ENCODE assay signal across 19 cellular contexts in the genomic region with DNA sequence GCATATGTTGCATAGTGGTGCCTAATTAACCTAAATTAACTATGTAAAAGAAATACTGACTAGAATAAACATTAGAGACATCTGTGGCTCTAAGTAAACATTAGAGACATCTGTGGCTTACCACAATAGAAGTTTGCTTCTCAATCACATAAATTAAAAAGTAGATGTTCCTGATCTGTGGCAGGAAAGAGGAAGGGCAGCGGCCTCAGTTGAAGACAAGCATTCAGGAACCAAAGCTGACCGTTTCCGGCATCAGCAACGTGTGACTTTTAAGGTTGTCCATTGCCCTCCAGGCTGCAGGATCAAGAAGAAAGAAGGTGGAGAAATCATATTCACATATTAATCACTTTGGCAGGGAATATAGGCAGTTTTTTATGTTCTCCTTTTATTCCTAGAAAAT.
A peak's percentile ranks its signal among the peaks of the same experiment; 100 is the strongest.
DNase-seq lines count a peak whose midpoint lies in the region; ATAC-seq and TF ChIP-seq lines count a peak whose summit lies in the region.
"Had no signal": no experiment of that assay in that cellular context is flagged by ENCODE, and none has a peak within 500 bp of the region (broad histone marks: within the 10 kb centered on the region; RNA-seq: fewer than 3 reads in every experiment).

No MANE protein-coding gene starts in this region.

- no peaks in the 10 kb centered on the region for H4K20me1 ChIP-seq in BLaER1
- no peaks in the 10 kb centered on the region for H4K20me1 ChIP-seq in GM23338 (replicated peaks; ENCODE audit: insufficient read depth)
- no peaks in the 10 kb centered on the region for H4K20me1 ChIP-seq in MM.1S (ENCODE audit: insufficient read depth, low read length)
- H4K20me1 ChIP-seq in SK-N-SH (ENCODE audit: insufficient read depth): no peaks in the 10 kb centered on the region

- TF ChIP-seq EP300 in SK-N-SH (IDR thresholded peaks at IDR 0.05; ENCODE audit: borderline replicate concordance in 1 of 2, low read depth in 1 of 2, low read length in 1 of 2): no peak

- H3K27me3 ChIP-seq in BLaER1: no peaks in the 10 kb centered on the region
- H3K27me3 ChIP-seq in GM23338 (ENCODE audit: insufficient read depth): no peaks in the 10 kb centered on the region
- H3K27me3 ChIP-seq in MM.1S (replicated peaks; ENCODE audit: insufficient read depth, low read length): no peaks in the 10 kb centered on the region
- no peaks in the 10 kb centered on the region for H3K27me3 ChIP-seq in SK-N-SH (ENCODE audit: insufficient read depth)
- H3K27me3 ChIP-seq: SJSA1 had no signal

- DNase-seq in GM23338 (ENCODE audit: low spot score) (no peak), NOMO-1 treated with dmso at 0.1 percent for 144 hours (lab: John Stamatoyannopoulos, UW; ENCODE audit: unreplicated experiment) (peak; percentile 26), fibroblast of villous mesenchyme (ENCODE audit: low read depth) (peak; percentile 17), NCI-H2029 (lab: John Stamatoyannopoulos, UW) (no peak), MM.1S (no peak), SK-N-SH (no peak)
- DNase-seq: Karpas-422, NCI-H1092, NCI-H1436, NCI-H2029 treated with DMSO at 0.1 percent for 48 hours, NCI-H345, NCI-H526 treated with DMSO at 0.1 percent for 48 hours, OCI-M1, SW 1271, T-helper 2 cell had no signal

- WGBS in SK-N-SH (ENCODE audit: low lambda C conversion rate): 57% methylated on average over 4 of the region's 4 CpGs

- no peak overlapping the region for H3K27ac Mint-ChIP-seq in GM23338
- H3K27ac Mint-ChIP-seq: IgD-negative memory B cell had no signal

- no peaks in the 10 kb centered on the region for H3K4me1 Mint-ChIP-seq in GM23338
- H3K4me1 Mint-ChIP-seq: IgD-negative memory B cell had no signal

- TF ChIP-seq CTCF in GM23338 (conservative IDR thresholded peaks at IDR 0.05; ENCODE audit: low read depth in 2 of 2): no peak
- TF ChIP-seq CTCF in fibroblast of villous mesenchyme (IDR thresholded peaks at IDR 0.05; ENCODE audit: insufficient read depth, low read depth, low read length): no peak
- TF ChIP-seq CTCF in MM.1S (IDR thresholded peaks at IDR 0.05; ENCODE audit: low read length): no peak
- TF ChIP-seq CTCF in SK-N-SH (IDR thresholded peaks at IDR 0.05): no peak

- H3K4me1 ChIP-seq in BLaER1 (peaks cover 29% of the 10 kb centered on the region), GM23338 (ENCODE audit: insufficient read depth) (no peaks in the 10 kb centered on the region), MM.1S (ENCODE audit: low read length) (no peaks in the 10 kb centered on the region), SK-N-SH (ENCODE audit: control insufficient read depth in 1 of 2, insufficient read depth in 2 of 2, low read depth in 1 of 2, low read length in 1 of 2) (no peaks in the 10 kb centered on the region)

- no peaks in the 10 kb centered on the region for H3K27me3 Mint-ChIP-seq in GM23338 (ENCODE audit: insufficient read depth, low read depth, poor library complexity)
- H3K27me3 Mint-ChIP-seq: IgD-negative memory B cell had no signal

- H3K9me3 ChIP-seq in BLaER1 (no peaks in the 10 kb centered on the region), MM.1S (replicated peaks; ENCODE audit: insufficient read depth, low read length) (no peaks in the 10 kb centered on the region), SK-N-SH (no peaks in the 10 kb centered on the region)
- H3K9me3 ChIP-seq: SJSA1 had no signal

- POLR2A ChIA-PET in SK-N-SH (lab: Yijun Ruan, JAX): no interaction called here

- H3K4me2 ChIP-seq in BLaER1: peak overlapping the region; percentile 64
- no peak overlapping the region for H3K4me2 ChIP-seq in GM23338
- no peak overlapping the region for H3K4me2 ChIP-seq in MM.1S (ENCODE audit: low read depth, low read length)
- H3K4me2 ChIP-seq in SK-N-SH: no peak overlapping the region

- H2AFZ ChIP-seq in GM23338 (0 out of 2 replicates have a peak overlapping the region, but pooled peaks have one; percentile 7), MM.1S (ENCODE audit: low read length) (no peak overlapping the region), SK-N-SH (ENCODE audit: low read depth) (no peak overlapping the region)

- H3K9ac ChIP-seq in BLaER1 (no peak overlapping the region), MM.1S (ENCODE audit: low read length) (no peak overlapping the region), SK-N-SH (no peak overlapping the region)

- H3K9me2 ChIP-seq in GM23338 (ENCODE audit: insufficient read depth): no peaks in the 10 kb centered on the region
- H3K9me2 ChIP-seq in MM.1S (replicated peaks; ENCODE audit: insufficient read depth, low read length): no peaks in the 10 kb centered on the region
- no peaks in the 10 kb centered on the region for H3K9me2 ChIP-seq in SK-N-SH

- H3K36me3 Mint-ChIP-seq in GM23338 (ENCODE audit: low read depth): no peaks in the 10 kb centered on the region
- H3K36me3 Mint-ChIP-seq: IgD-negative memory B cell had no signal

- no peak for ATAC-seq in GM23338
- ATAC-seq: Right ventricle myocardium inferior had no signal

- H3K79me2 ChIP-seq in GM23338 (replicated peaks; ENCODE audit: insufficient read depth) (no peaks in the 10 kb centered on the region), MM.1S (ENCODE audit: low read length) (no peaks in the 10 kb centered on the region), SK-N-SH (ENCODE audit: insufficient read depth) (no peaks in the 10 kb centered on the region)

- CTCF ChIA-PET in SK-N-SH (lab: Yijun Ruan, JAX): interaction anchor here (1.4 kb wide), 1 partner anchor 17 kb away, joined by 3 read pairs; no protein-coding TSS in a partner anchor

- H3K4me3 ChIP-seq in BLaER1 (no peak overlapping the region), GM23338 (no peak overlapping the region), fibroblast of villous mesenchyme (ENCODE audit: low read depth, low read length) (no peak overlapping the region), MM.1S (ENCODE audit: low read length) (no peak overlapping the region), SK-N-SH (ENCODE audit: low read depth in 2 of 2, low read length in 1 of 2) (no peak overlapping the region)
- H3K4me3 ChIP-seq: SJSA1 had no signal

- H3K4me3 Mint-ChIP-seq in GM23338: no peak overlapping the region
- H3K4me3 Mint-ChIP-seq: IgD-negative memory B cell had no signal

- H3K36me3 ChIP-seq in BLaER1 (no peaks in the 10 kb centered on the region), GM23338 (ENCODE audit: insufficient read depth) (no peaks in the 10 kb centered on the region), MM.1S (replicated peaks; ENCODE audit: insufficient read depth, low read length) (no peaks in the 10 kb centered on the region), SK-N-SH (replicated peaks in 1 of 2; ENCODE audit: control insufficient read depth in 1 of 2, insufficient read depth in 2 of 2, low read length in 1 of 2) (no peaks in the 10 kb centered on the region)
- H3K36me3 ChIP-seq: SJSA1 had no signal

- no peak overlapping the region for H3K27ac ChIP-seq in BLaER1
- H3K27ac ChIP-seq in GM23338 (ENCODE audit: low read depth): no peak overlapping the region
- no peak overlapping the region for H3K27ac ChIP-seq in MM.1S (ENCODE audit: low read length)
- H3K27ac ChIP-seq in SK-N-SH (ENCODE audit: low read depth in 2 of 2, low read length in 1 of 2): no peak overlapping the region
- H3K27ac ChIP-seq: SJSA1 had no signal

- H3F3A ChIP-seq in GM23338 (replicated peaks; ENCODE audit: low read depth) (no peaks in the 10 kb centered on the region), MM.1S (ENCODE audit: insufficient read depth, low read length) (no peaks in the 10 kb centered on the region), SK-N-SH (replicated peaks; ENCODE audit: insufficient read depth) (no peaks in the 10 kb centered on the region)

- TF ChIP-seq RAD21 in SK-N-SH (IDR thresholded peaks at IDR 0.05; ENCODE audit: low read length): no peak

- H3K9me3 Mint-ChIP-seq in GM23338: no peaks in the 10 kb centered on the region

TF ChIP-seq in GM23338, 12 proteins besides CTCF, POLR2A, EP300 and RAD21:
- TF ChIP-seq, protein P1, sequence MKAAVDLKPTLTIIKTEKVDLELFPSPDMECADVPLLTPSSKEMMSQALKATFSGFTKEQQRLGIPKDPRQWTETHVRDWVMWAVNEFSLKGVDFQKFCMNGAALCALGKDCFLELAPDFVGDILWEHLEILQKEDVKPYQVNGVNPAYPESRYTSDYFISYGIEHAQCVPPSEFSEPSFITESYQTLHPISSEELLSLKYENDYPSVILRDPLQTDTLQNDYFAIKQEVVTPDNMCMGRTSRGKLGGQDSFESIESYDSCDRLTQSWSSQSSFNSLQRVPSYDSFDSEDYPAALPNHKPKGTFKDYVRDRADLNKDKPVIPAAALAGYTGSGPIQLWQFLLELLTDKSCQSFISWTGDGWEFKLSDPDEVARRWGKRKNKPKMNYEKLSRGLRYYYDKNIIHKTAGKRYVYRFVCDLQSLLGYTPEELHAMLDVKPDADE (IDR thresholded peaks at IDR 0.05): no peak
- TF ChIP-seq NANOG (IDR thresholded peaks at IDR 0.05; ENCODE audit: borderline replicate concordance) (no peak), JUNB (IDR thresholded peaks at IDR 0.05; ENCODE audit: unreplicated experiment) (no peak), EZH2phosphoT487 (IDR thresholded peaks at IDR 0.05; ENCODE audit: unreplicated experiment) (no peak), EZH2 (IDR thresholded peaks at IDR 0.05; ENCODE audit: low read depth, unreplicated experiment) (no peak), ZNF114 (CRISPR knock-in tag; IDR thresholded peaks at IDR 0.05) (no peak)

TF ChIP-seq in SK-N-SH, 30 proteins besides CTCF, POLR2A, EP300 and RAD21:
- TF ChIP-seq, protein P2, sequence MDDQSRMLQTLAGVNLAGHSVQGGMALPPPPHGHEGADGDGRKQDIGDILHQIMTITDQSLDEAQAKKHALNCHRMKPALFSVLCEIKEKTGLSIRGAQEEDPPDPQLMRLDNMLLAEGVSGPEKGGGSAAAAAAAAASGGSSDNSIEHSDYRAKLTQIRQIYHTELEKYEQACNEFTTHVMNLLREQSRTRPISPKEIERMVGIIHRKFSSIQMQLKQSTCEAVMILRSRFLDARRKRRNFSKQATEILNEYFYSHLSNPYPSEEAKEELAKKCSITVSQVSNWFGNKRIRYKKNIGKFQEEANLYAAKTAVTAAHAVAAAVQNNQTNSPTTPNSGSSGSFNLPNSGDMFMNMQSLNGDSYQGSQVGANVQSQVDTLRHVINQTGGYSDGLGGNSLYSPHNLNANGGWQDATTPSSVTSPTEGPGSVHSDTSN (IDR thresholded peaks at IDR 0.05): no peak
- TF ChIP-seq NFIC (IDR thresholded peaks at IDR 0.05; ENCODE audit: borderline replicate concordance) (no peak), ELF1 (IDR thresholded peaks at IDR 0.05) (no peak), NRF1 (IDR thresholded peaks at IDR 0.05; ENCODE audit: low read depth, low read length) (no peak), MEF2A (IDR thresholded peaks at IDR 0.05; ENCODE audit: borderline replicate concordance, low read depth) (no peak)

Comparison
In these comparisons a context has a peak if more than half of its experiments do, and no peak if none do; other contexts are left out.
1. DNase-seq: peak in NOMO-1 treated with dmso at 0.1 percent for 144 hours (single experiment) and fibroblast of villous mesenchyme (single experiment); none in GM23338 (single experiment), NCI-H2029 (single experiment), MM.1S (single experiment) and SK-N-SH (single experiment).